17 cellular contexts compared by ENCODE assay signal in genomic region chr2:231769170-231770136, GRCh38. TPM values are rescaled to one million over a fixed set of nuclear protein-coding genes. Genes with fewer than 3 reads are reported as not detected.
DNase-seq lines count a peak whose midpoint lies in the region; ATAC-seq, FAIRE-seq and TF ChIP-seq lines count a peak whose summit lies in the region.
"Had no signal": no experiment of that assay in that cellular context is flagged by ENCODE, and none has a peak within 500 bp of the region (broad histone marks: within the 10 kb centered on the region; RNA-seq: fewer than 3 reads in every experiment).

No MANE protein-coding gene starts in this region.

- BruUV-seq in GM12878 (replicated peaks; lab: Mats Ljungman, UMichigan): no TSS peak

- POLR2A ChIA-PET in GM12878 (lab: Charles Lee): interaction anchor here (0.7 to 1.6 kb wide), 6 partner anchors 10 to 60 kb away, joined by 3 to 7 read pairs (median 5); partner anchors contain the start of genes COPS7B and PDE6D

- H3K79me2 ChIP-seq in GM12878 (ENCODE audit: control insufficient read depth, insufficient read depth, low read length): no peaks in the 10 kb centered on the region

- H3K27me3 ChIP-seq in GM12878 (replicated peaks in 1 of 2; ENCODE audit: control insufficient read depth in 2 of 2, insufficient read depth in 2 of 2, low read length in 1 of 2): no peaks in the 10 kb centered on the region
- no peaks in the 10 kb centered on the region for H3K27me3 ChIP-seq in Peyer's patch

- no peak for TF ChIP-seq POLR2A in GM12892 (IDR thresholded peaks at IDR 0.05; ENCODE audit: low read depth, low read length)
- TF ChIP-seq POLR2A in GM12878 (IDR thresholded peaks at IDR 0.05; ENCODE audit: low read depth, low read length): no peak
- no peak for TF ChIP-seq POLR2A in Peyer's patch (IDR thresholded peaks at IDR 0.05)

- H3K9ac ChIP-seq in GM12878 (ENCODE audit: control insufficient read depth, insufficient read depth, low read length): no peak overlapping the region; the same call in 1 of the 2 replicates

- H3K4me3 Mint-ChIP-seq in progenitor cell of endocrine pancreas (ENCODE audit: low read depth): no peak overlapping the region

- H3K27ac Mint-ChIP-seq in progenitor cell of endocrine pancreas: no peak overlapping the region

- H3K9me3 Mint-ChIP-seq in progenitor cell of endocrine pancreas (ENCODE audit: low read depth): no peaks in the 10 kb centered on the region

- WGBS in GM12878 (ENCODE audit: insufficient coverage, insufficient replicate concordance, low lambda C conversion rate, missing lambda C conversion rate): 54% methylated on average over 6 of the region's 6 CpGs

- RAD21 ChIA-PET in GM12878 (lab: Charles Lee; ENCODE audit: unreplicated experiment): interaction anchor here (0.9 to 2.1 kb wide), 9 partner anchors 10 to 97 kb away, joined by 3 to 11 read pairs (median 4); partner anchors contain the start of genes COPS7B and PDE6D

- peak; percentile 18 for DNase-seq in EL
- no peak for DNase-seq in GM12892 (ENCODE audit: insufficient read length)
- DNase-seq in GM12878 (ENCODE audit: low read depth, low spot score): peak; percentile 51
- no peak for DNase-seq in Peyer's patch
- no peak for DNase-seq in kidney tubule cell (ENCODE audit: low spot score)
- DNase-seq in progenitor cell of endocrine pancreas (ENCODE audit: low spot score, unreplicated experiment): no peak
- DNase-seq: activated CD4-positive, alpha-beta T cell treated with anti-CD3 and anti-CD28 coated beads, Interleukin-2, amount 50 U/mL, for 48 hours; GOT3; hippocampal formation; kidney glomerular epithelial cell; NCI-H526 treated with DMSO at 0.1 percent for 48 hours; right cardiac atrium had no signal

- peak overlapping the region; percentile 73 for H3K4me2 ChIP-seq in GM12878 (ENCODE audit: control insufficient read depth, insufficient read depth)

- ATAC-seq in HG02938 (IDR thresholded peaks at IDR 0.05; ENCODE audit: unreplicated experiment) (peak; percentile 55), GM12878 (peak; percentile 81), HG03039 (IDR thresholded peaks at IDR 0.05; ENCODE audit: unreplicated experiment) (no peak)
- ATAC-seq: right cardiac atrium had no signal

- no peaks in the 10 kb centered on the region for H4K20me1 ChIP-seq in GM12878 (ENCODE audit: control insufficient read depth, insufficient read depth)

- CTCF ChIA-PET in GM12878 (lab: Yijun Ruan, JAX): interaction anchor here (0.5 to 2.3 kb wide), 7 partner anchors 10 to 158 kb away, joined by 3 to 25 read pairs (median 4); partner anchors contain the start of gene COPS7B

- H3K36me3 ChIP-seq in GM12878 (ENCODE audit: control insufficient read depth in 2 of 2, insufficient read depth in 2 of 2, low read length in 1 of 2): no peaks in the 10 kb centered on the region
- no peaks in the 10 kb centered on the region for H3K36me3 ChIP-seq in Peyer's patch

- H3K4me1 ChIP-seq in GM12878 (ENCODE audit: control insufficient read depth, insufficient read depth, low read length) (peaks cover 32% of the 10 kb centered on the region), Peyer's patch (no peaks in the 10 kb centered on the region)

- H3K4me1 Mint-ChIP-seq in progenitor cell of endocrine pancreas (ENCODE audit: low read depth): no peaks in the 10 kb centered on the region

- H3K4me3 ChIP-seq in GM12878 (peak overlapping the region; percentile 16; the same call in 1 of the 2 replicates), Peyer's patch (no peak overlapping the region)

- TF ChIP-seq RAD21 in GM12878 (IDR thresholded peaks at IDR 0.05; ENCODE audit: insufficient read depth, low read depth, low read length): peak; percentile 29; the same call in 1 of the 2 replicates

- peak overlapping the region; percentile 52 for H2AFZ ChIP-seq in GM12878 (ENCODE audit: control insufficient read depth, low read depth, low read length)

- H3K27ac ChIP-seq in GM12878 (ENCODE audit: control insufficient read depth, insufficient read depth) (peak overlapping the region; percentile 76), Peyer's patch (no peak overlapping the region)

- peak in 1 of 3 experiments; percentile 30; a peak in 2 of 6 replicates for TF ChIP-seq CTCF in GM12878 (IDR thresholded peaks at IDR 0.05 in 2 of 3, conservative IDR thresholded peaks at IDR 0.05 in 1 of 3; ENCODE audit: control insufficient read depth in 2 of 3, extremely low read depth in 1 of 3, insufficient read depth in 1 of 3, low read depth in 3 of 3, low read length in 3 of 3)
- no peak for TF ChIP-seq CTCF in Peyer's patch (IDR thresholded peaks at IDR 0.05)
- TF ChIP-seq CTCF in progenitor cell of endocrine pancreas (IDR thresholded peaks at IDR 0.05; ENCODE audit: unreplicated experiment): no peak

- SMC1A ChIA-PET in GM12878 (lab: Charles Lee; ENCODE audit: uncharacterized antibody, unreplicated experiment): interaction anchor here (0.9 to 3.3 kb wide), 9 partner anchors 11 to 158 kb away, joined by 3 to 19 read pairs (median 3); partner anchors contain the start of gene COPS7B

- H3K9me3 ChIP-seq in GM12878 (replicated peaks; ENCODE audit: control insufficient read depth, insufficient read depth, low read length) (no peaks in the 10 kb centered on the region), Peyer's patch (no peaks in the 10 kb centered on the region)

- H3K27me3 Mint-ChIP-seq in progenitor cell of endocrine pancreas: no peaks in the 10 kb centered on the region

- no peaks in the 10 kb centered on the region for H3K36me3 Mint-ChIP-seq in progenitor cell of endocrine pancreas (ENCODE audit: insufficient read depth)

- intact Hi-C loops in GM12878 (cut with micrococcal nuclease; ENCODE audit: unreplicated experiment): loop anchor here (1.0 kb wide), 1 partner anchor 12 kb away; the partner anchor contains the start of gene PDE6D

- in situ Hi-C loops in GM12878 (cut with MboI): no loop called here

- TF ChIP-seq EP300 in GM12878 (IDR thresholded peaks at IDR 0.05; ENCODE audit: borderline replicate concordance in 1 of 2, control insufficient read depth in 1 of 2, low read depth in 2 of 2, low read length in 2 of 2): peak in 1 of 2 experiments; percentile 38; a peak in 1 of 4 replicates

- FAIRE-seq in GM12892 (lab: Jason Lieb, UNC) (peak; percentile 78), GM12878 (lab: Jason Lieb, UNC) (peak; percentile 76)
- FAIRE-seq: G401.6, RCC 7860, TTC549 had no signal

TF ChIP-seq in GM12878, 131 proteins besides CTCF, POLR2A, EP300 and RAD21 (continues in another document):
- TF ChIP-seq MTA2 (IDR thresholded peaks at IDR 0.05; ENCODE audit: low read depth) (peak; percentile 90), DPF2 (IDR thresholded peaks at IDR 0.05) (peak; percentile 63)

RNA-seq across cellular contexts. Expression of gene PDE6D, which starts 11.6 kb away (rescaled TPM):
- 36.9 TPM for polyA plus RNA-seq in GM12892 (2012; ENCODE audit: missing spikeins)
- total RNA-seq in GM12878 (2013; cell fraction: nucleolus; rRNA removed): 32.4 and 37.4 TPM in 2 replicates
- total RNA-seq in GM12878 (2014; rRNA removed) (51.1 and 56.9 TPM in 2 replicates), GM12878 (2014; rRNA removed; fragmentation: Illumina TruSeq; extraction: Trizol) (46.0 and 48.0 TPM in 2 replicates), GM12878 (2021) (39.2 and 42.6 TPM in 2 replicates), Peyer's patch (10 to 100 TPM; 20.0 to 59.4 (median 25.7) TPM), progenitor cell of endocrine pancreas (21.9 and 23.3 TPM in 2 replicates)
- polyA plus RNA-seq in GM12878 (2011; ENCODE audit: low read depth): 27.4 TPM
- polyA plus RNA-seq in GM12878 (2011; rRNA removed) (62.5 and 66.9 TPM in 2 replicates), GM12878 (2014; fragmentation: Illumina TruSeq; extraction: Trizol) (66.2 and 86.5 TPM in 2 replicates), GM12878 (2014; fragmentation: Nextera tagmentation; extraction: Ambion mirVana) (10 to 100 TPM in 1 of 2 experiments, 1 to 10 TPM in 1; 8.2 to 15.9 TPM), GM12878 (2014; rRNA removed) (47.2 and 61.3 TPM in 2 replicates), GM12878 (2016; fragmentation: Nextera tagmentation; extraction: Ambion mirVana) (10 to 100 TPM; 68.9 to 69.4 TPM)
- polyA plus RNA-seq in GM12878 (2011; cell fraction: cytosol; rRNA removed): 51.4 and 53.3 TPM in 2 replicates
- polyA plus RNA-seq in GM12878 (2011; cell fraction: nucleus; rRNA removed): 20.3 and 28.7 TPM in 2 replicates
- 22.3 and 25.5 TPM in 2 replicates for polyA plus RNA-seq in GM12878 (2012)
- polyA minus RNA-seq in GM12878 (2011; rRNA and poly(A)+ RNA removed): 23.3 and 31.5 TPM in 2 replicates
- polyA minus RNA-seq in GM12878 (2011; cell fraction: cytosol; rRNA and poly(A)+ RNA removed): 5.5 and 7.0 TPM in 2 replicates
- polyA minus RNA-seq in GM12878 (2011; cell fraction: nucleus; rRNA and poly(A)+ RNA removed): 6.2 and 8.4 TPM in 2 replicates

RNA-seq across cellular contexts. Expression of gene COPS7B, which starts 16.8 kb away (rescaled TPM):
- polyA plus RNA-seq in GM12892 (2012; ENCODE audit: missing spikeins): 30.4 TPM
- 55.7 and 60.4 TPM in 2 replicates for total RNA-seq in GM12878 (2013; cell fraction: nucleolus; rRNA removed)
- total RNA-seq in GM12878 (2014; rRNA removed): 30.6 and 40.2 TPM in 2 replicates
- total RNA-seq in GM12878 (2014; rRNA removed; fragmentation: Illumina TruSeq; extraction: Trizol): 17.6 and 18.0 TPM in 2 replicates
- 37.1 and 40.6 TPM in 2 replicates for total RNA-seq in GM12878 (2021)
- polyA plus RNA-seq in GM12878 (2011; ENCODE audit: low read depth): 21.9 TPM
- 46.6 and 58.8 TPM in 2 replicates for polyA plus RNA-seq in GM12878 (2011; rRNA removed)
- polyA plus RNA-seq in GM12878 (2011; cell fraction: cytosol; rRNA removed): 60.4 and 61.3 TPM in 2 replicates
- polyA plus RNA-seq in GM12878 (2011; cell fraction: nucleus; rRNA removed): 87.3 and 94.7 TPM in 2 replicates
- 23.0 and 28.6 TPM in 2 replicates for polyA plus RNA-seq in GM12878 (2012)
- polyA plus RNA-seq in GM12878 (2014; fragmentation: Illumina TruSeq; extraction: Trizol): 28.5 and 39.0 TPM in 2 replicates
- 1 to 10 TPM; 6.3 to 9.6 TPM for polyA plus RNA-seq in GM12878 (2014; fragmentation: Nextera tagmentation; extraction: Ambion mirVana)
- 46.6 and 50.3 TPM in 2 replicates for polyA plus RNA-seq in GM12878 (2014; rRNA removed)
- 10 to 100 TPM; 42.8 to 44.1 TPM for polyA plus RNA-seq in GM12878 (2016; fragmentation: Nextera tagmentation; extraction: Ambion mirVana)
- 33.9 and 37.1 TPM in 2 replicates for polyA minus RNA-seq in GM12878 (2011; rRNA and poly(A)+ RNA removed)
- 17.0 and 17.6 TPM in 2 replicates for polyA minus RNA-seq in GM12878 (2011; cell fraction: cytosol; rRNA and poly(A)+ RNA removed)
- polyA minus RNA-seq in GM12878 (2011; cell fraction: nucleus; rRNA and poly(A)+ RNA removed): 18.7 and 28.3 TPM in 2 replicates
- 100 to 1,000 TPM in 1 of 4 donors, 10 to 100 TPM in 3; 33.5 to 217 (median 43.4) TPM for total RNA-seq in Peyer's patch
- 55.1 and 58.4 TPM in 2 replicates for total RNA-seq in progenitor cell of endocrine pancreas

Comparison
In these comparisons a context has a peak if more than half of its experiments do, and no peak if none do; other contexts are left out.
1. DNase-seq: peak in EL (single experiment) and GM12878 (single experiment); none in GM12892 (single experiment), Peyer's patch (0 of 3), kidney tubule cell (single experiment) and progenitor cell of endocrine pancreas (single experiment).